ENCODE assay signal across 8 cellular contexts in genomic region chr20:59033093-59033492, GRCh38. TPM values are rescaled to one million over a fixed set of nuclear protein-coding genes. Genes with fewer than 3 reads are reported as not detected.
DNase-seq lines count a peak whose midpoint lies in the region; ATAC-seq and TF ChIP-seq lines count a peak whose summit lies in the region.

No MANE protein-coding gene starts in this region.

- peak overlapping the region; percentile 72 for H3K9ac ChIP-seq in SK-N-SH

- H3K4me2 ChIP-seq in SK-N-SH, result peak overlapping the region; percentile 90
- H3K4me2 ChIP-seq in hepatocyte, result peak overlapping the region; percentile 81

- no peaks in the 10 kb centered on the region for H3K9me3 Mint-ChIP-seq in activated B cell treated with CpG ODN at 0.5 μM for 24 hours
- H3K9me3 Mint-ChIP-seq in stimulated activated memory B cell treated with anti-CD40 and anti-IgM and Interleukin-4, amounts not matched to agents 10 μg/mL and 1 μg/mL and 100 μg/mL, for 72 hours, result no peaks in the 10 kb centered on the region

- POLR2A ChIA-PET in SK-N-SH (lab: Yijun Ruan, JAX), result interaction anchor here (1.0 to 1.5 kb wide), 2 partner anchors 9 to 422 kb away, joined by 4 to 10 read pairs; partner anchors contain the start of gene PRELID3B
- POLR2A ChIA-PET in activated B cell treated with CpG ODN at 0.5 μM for 24 hours (lab: Charles Lee), result interaction anchor here (1.1 to 4.4 kb wide), 20 partner anchors 9 to 381 kb away, joined by 3 to 89 read pairs (median 12); partner anchors contain the start of genes CTSZ, NELFCD, PRELID3B and STX16
- POLR2A ChIA-PET in GM10248 (lab: Yijun Ruan, JAX), result no interaction called here

- intact Hi-C loops in activated B cell treated with CpG ODN at 0.5 μM for 24 hours (cut with micrococcal nuclease), result loop anchor here (5.0 kb wide), 1 partner anchor 381 kb away; the partner anchor contains the start of gene STX16

- CTCF ChIA-PET in SK-N-SH (lab: Yijun Ruan, JAX), result interaction anchor here (0.7 to 3.8 kb wide), 7 partner anchors 8 to 463 kb away, joined by 3 to 17 read pairs (median 4); no protein-coding TSS in a partner anchor
- CTCF ChIA-PET in activated B cell treated with CpG ODN at 0.5 μM for 24 hours (lab: Charles Lee), result interaction anchor here (0.7 to 2.4 kb wide), 4 partner anchors 28 to 189 kb away, joined by 3 to 10 read pairs (median 4); partner anchors contain the start of gene GNAS
- CTCF ChIA-PET in GM10248 (lab: Yijun Ruan, JAX), result interaction anchor here (1.0 to 2.0 kb wide), 7 partner anchors 10 to 382 kb away, joined by 3 to 9 read pairs (median 3); partner anchors contain the start of genes PRELID3B and STX16

- H2AFZ ChIP-seq in SK-N-SH (ENCODE audit: low read depth) (peak overlapping the region; percentile 81), hepatocyte (no peak overlapping the region)

- peaks cover 83% of the 10 kb centered on the region for H3K36me3 Mint-ChIP-seq in activated B cell treated with CpG ODN at 0.5 μM for 24 hours (ENCODE audit: low read depth)
- peaks cover 52% of the 10 kb centered on the region for H3K36me3 Mint-ChIP-seq in stimulated activated memory B cell treated with anti-CD40 and anti-IgM and Interleukin-4, amounts not matched to agents 10 μg/mL and 1 μg/mL and 100 μg/mL, for 72 hours

- H3K27me3 ChIP-seq in SK-N-SH (ENCODE audit: insufficient read depth), result no peaks in the 10 kb centered on the region
- no peaks in the 10 kb centered on the region for H3K27me3 ChIP-seq in hepatocyte

- H3K4me1 ChIP-seq in SK-N-SH (ENCODE audit: control insufficient read depth in 1 of 2, insufficient read depth in 2 of 2, low read depth in 1 of 2, low read length in 1 of 2) (peaks cover 24 to 40% of the 10 kb centered on the region in 2 experiments; a peak in 3 of 4 replicates), hepatocyte (ENCODE audit: insufficient read depth) (peaks cover 27% of the 10 kb centered on the region)

- H3K36me3 ChIP-seq in SK-N-SH (replicated peaks in 1 of 2; ENCODE audit: control insufficient read depth in 1 of 2, insufficient read depth in 2 of 2, low read length in 1 of 2) (peaks cover 57 to 77% of the 10 kb centered on the region in 2 experiments), hepatocyte (replicated peaks; ENCODE audit: insufficient read depth, low read depth) (no peaks in the 10 kb centered on the region)

- peak overlapping the region; percentile 96 for H3K4me3 Mint-ChIP-seq in activated B cell treated with CpG ODN at 0.5 μM for 24 hours
- peak overlapping the region; percentile 98 for H3K4me3 Mint-ChIP-seq in stimulated activated memory B cell treated with anti-CD40 and anti-IgM and Interleukin-4, amounts not matched to agents 10 μg/mL and 1 μg/mL and 100 μg/mL, for 72 hours

- TF ChIP-seq CTCF in SK-N-SH (IDR thresholded peaks at IDR 0.05), result no peak
- TF ChIP-seq CTCF in activated B cell treated with CpG ODN at 0.5 μM for 24 hours (IDR thresholded peaks at IDR 0.05), result no peak
- TF ChIP-seq CTCF in hepatocyte (IDR thresholded peaks at IDR 0.05; ENCODE audit: poor library complexity), result no peak
- no peak for TF ChIP-seq CTCF in GM10248 (IDR thresholded peaks at IDR 0.05; ENCODE audit: control extremely low read depth, extremely low read depth, low read depth, missing control alignments)

- H3K27ac Mint-ChIP-seq in activated B cell treated with CpG ODN at 0.5 μM for 24 hours, result peak overlapping the region; percentile 94
- peak overlapping the region; percentile 96 for H3K27ac Mint-ChIP-seq in stimulated activated memory B cell treated with anti-CD40 and anti-IgM and Interleukin-4, amounts not matched to agents 10 μg/mL and 1 μg/mL and 100 μg/mL, for 72 hours

- H4K20me1 ChIP-seq in SK-N-SH (ENCODE audit: insufficient read depth), result peaks cover 12% of the 10 kb centered on the region
- peaks cover 6% of the 10 kb centered on the region for H4K20me1 ChIP-seq in hepatocyte (ENCODE audit: insufficient read depth, poor library complexity, severe bottlenecking)

- no peaks in the 10 kb centered on the region for H3K9me2 ChIP-seq in SK-N-SH
- no peaks in the 10 kb centered on the region for H3K9me2 ChIP-seq in hepatocyte (replicated peaks; ENCODE audit: insufficient read depth)

- ATAC-seq in SK-N-SH treated with all-trans-retinoic acid at 6 μM for 48 hours (no peak), activated B cell treated with CpG ODN at 0.5 μM for 24 hours (ENCODE audit: low read depth) (no peak)
- no peak for ATAC-seq in stimulated activated memory B cell treated with anti-CD40 and anti-IgM and Interleukin-4, amounts not matched to agents 10 μg/mL and 1 μg/mL and 100 μg/mL, for 72 hours

- TF ChIP-seq RAD21 in SK-N-SH (IDR thresholded peaks at IDR 0.05; ENCODE audit: low read length), result no peak

- peaks cover 43% of the 10 kb centered on the region for H3K4me1 Mint-ChIP-seq in activated B cell treated with CpG ODN at 0.5 μM for 24 hours
- H3K4me1 Mint-ChIP-seq in stimulated activated memory B cell treated with anti-CD40 and anti-IgM and Interleukin-4, amounts not matched to agents 10 μg/mL and 1 μg/mL and 100 μg/mL, for 72 hours, result peaks cover 27% of the 10 kb centered on the region

- H3K4me3 ChIP-seq in SK-N-SH (ENCODE audit: low read depth in 2 of 2, low read length in 1 of 2) (peak overlapping the region; percentile 78 to 91; a peak in 2 of 4 replicates), hepatocyte (no peak overlapping the region)

- peak overlapping the region; percentile 82 to 83 for H3K27ac ChIP-seq in SK-N-SH (ENCODE audit: low read depth in 2 of 2, low read length in 1 of 2)
- peak overlapping the region; percentile 84 for H3K27ac ChIP-seq in hepatocyte

- no peaks in the 10 kb centered on the region for H3K27me3 Mint-ChIP-seq in activated B cell treated with CpG ODN at 0.5 μM for 24 hours
- no peaks in the 10 kb centered on the region for H3K27me3 Mint-ChIP-seq in stimulated activated memory B cell treated with anti-CD40 and anti-IgM and Interleukin-4, amounts not matched to agents 10 μg/mL and 1 μg/mL and 100 μg/mL, for 72 hours

- 98% methylated on average over 1 of the region's 1 CpG for WGBS in SK-N-SH (ENCODE audit: low lambda C conversion rate)
- 92% methylated on average over 1 of the region's 1 CpG for WGBS in hepatocyte (ENCODE audit: low lambda C conversion rate, missing lambda C conversion rate)

- H3F3A ChIP-seq in SK-N-SH (replicated peaks; ENCODE audit: insufficient read depth), result peaks cover 25% of the 10 kb centered on the region

- no peaks in the 10 kb centered on the region for H3K9me3 ChIP-seq in SK-N-SH
- H3K9me3 ChIP-seq in hepatocyte (ENCODE audit: low read depth), result no peaks in the 10 kb centered on the region

- DNase-seq in SK-N-SH (no peak), activated B cell treated with CpG ODN at 0.5 μM for 24 hours (no peak), hepatocyte (ENCODE audit: low spot score) (no peak), SIG-M5 treated with dmso at 0.1 percent for 504 hours (lab: John Stamatoyannopoulos, UW; ENCODE audit: unreplicated experiment) (no peak), GM10248 (ENCODE audit: extremely low spot score) (no peak), NCI-H1105 (lab: John Stamatoyannopoulos, UW) (no peak)

- H3K79me2 ChIP-seq in SK-N-SH (ENCODE audit: insufficient read depth) (peaks cover 60% of the 10 kb centered on the region), hepatocyte (peaks cover 61% of the 10 kb centered on the region)

- no peak for TF ChIP-seq EP300 in SK-N-SH (IDR thresholded peaks at IDR 0.05; ENCODE audit: borderline replicate concordance in 1 of 2, low read depth in 1 of 2, low read length in 1 of 2)

TF ChIP-seq in SK-N-SH, 30 proteins besides CTCF, POLR2A, EP300 and RAD21 (continues in another document):
- TF ChIP-seq RXRA (IDR thresholded peaks at IDR 0.05; ENCODE audit: borderline replicate concordance, low read depth) (no peak), GABPA (IDR thresholded peaks at IDR 0.05; ENCODE audit: low read depth) (no peak), TCF12 (IDR thresholded peaks at IDR 0.05) (no peak), POLR2AphosphoS5 (IDR thresholded peaks at IDR 0.05; ENCODE audit: low read depth, low read length) (no peak), JUND (IDR thresholded peaks at IDR 0.05) (no peak), RFX5 (IDR thresholded peaks at IDR 0.05; ENCODE audit: low read length) (no peak)

TF ChIP-seq in SK-N-SH treated with all-trans-retinoic acid at 6 μM for 48 hours, 23 proteins besides CTCF, POLR2A, EP300 and RAD21 (continues in another document):
- no peak for TF ChIP-seq ZNF8 (CRISPR knock-in tag; IDR thresholded peaks at IDR 0.05)
- no peak for TF ChIP-seq TOX (CRISPR knock-in tag; IDR thresholded peaks at IDR 0.05; ENCODE audit: borderline replicate concordance)

RNA-seq across cellular contexts. Expression of gene ATP5F1E, which starts 1.0 kb away (rescaled TPM):
- polyA plus RNA-seq in SK-N-SH (2012; rRNA removed) (48.0 and 60.8 TPM in 2 replicates), hepatocyte (217 and 227 TPM in 2 replicates)
- polyA plus RNA-seq in SK-N-SH (2012; cell fraction: cytosol; rRNA removed), result 80.3 and 119 TPM in 2 replicates
- 15.0 and 17.5 TPM in 2 replicates for polyA plus RNA-seq in SK-N-SH (2012; cell fraction: nucleus; rRNA removed)
- total RNA-seq in activated B cell treated with CpG ODN at 0.5 μM for 24 hours (84.0 and 86.1 TPM in 2 replicates), hepatocyte (32.2 and 32.9 TPM in 2 replicates)

RNA-seq across cellular contexts. Expression of gene PRELID3B, which starts 9.5 kb away (rescaled TPM):
- polyA plus RNA-seq in SK-N-SH (2012; rRNA removed) (20.9 and 27.4 TPM in 2 replicates), hepatocyte (33.0 and 38.2 TPM in 2 replicates)
- polyA plus RNA-seq in SK-N-SH (2012; cell fraction: cytosol; rRNA removed), result 38.1 and 58.8 TPM in 2 replicates
- 6.0 and 10.8 TPM in 2 replicates for polyA plus RNA-seq in SK-N-SH (2012; cell fraction: nucleus; rRNA removed)
- total RNA-seq in activated B cell treated with CpG ODN at 0.5 μM for 24 hours (54.2 and 58.4 TPM in 2 replicates), hepatocyte (70.3 and 75.7 TPM in 2 replicates)

RNA-seq across cellular contexts. Expression of gene TUBB1, which starts 13.9 kb away (rescaled TPM):
- polyA plus RNA-seq in SK-N-SH (2012; rRNA removed) (0.02 TPM in 1 of 2 replicates, not detected in the other), hepatocyte (0.05 TPM in 1 of 2 replicates, not detected in the other)
- not detected in 2 replicates for polyA plus RNA-seq in SK-N-SH (2012; cell fraction: cytosol; rRNA removed)
- polyA plus RNA-seq in SK-N-SH (2012; cell fraction: nucleus; rRNA removed), result 0.01 TPM in 1 of 2 replicates, not detected in the other
- total RNA-seq in activated B cell treated with CpG ODN at 0.5 μM for 24 hours (0.05 and 0.09 TPM in 2 replicates), hepatocyte (0.04 and 0.10 TPM in 2 replicates)

RNA-seq across cellular contexts. Expression of gene CTSZ, which starts 26.0 kb away (rescaled TPM):
- 0.03 and 0.05 TPM in 2 replicates for polyA plus RNA-seq in SK-N-SH (2012; rRNA removed)
- 0.03 and 0.09 TPM in 2 replicates for polyA plus RNA-seq in SK-N-SH (2012; cell fraction: cytosol; rRNA removed)
- not detected in 2 replicates for polyA plus RNA-seq in SK-N-SH (2012; cell fraction: nucleus; rRNA removed)
- total RNA-seq in activated B cell treated with CpG ODN at 0.5 μM for 24 hours, result 262 and 278 TPM in 2 replicates
- 123 and 161 TPM in 2 replicates for total RNA-seq in hepatocyte
- 5.0 and 7.1 TPM in 2 replicates for polyA plus RNA-seq in hepatocyte

RNA-seq across cellular contexts. Expression of gene NELFCD, which starts 52.0 kb away (rescaled TPM):
- 90.0 and 94.8 TPM in 2 replicates for polyA plus RNA-seq in SK-N-SH (2012; rRNA removed)
- polyA plus RNA-seq in SK-N-SH (2012; cell fraction: cytosol; rRNA removed), result 73.2 and 84.8 TPM in 2 replicates
- polyA plus RNA-seq in SK-N-SH (2012; cell fraction: nucleus; rRNA removed), result 233 and 267 TPM in 2 replicates
- total RNA-seq in activated B cell treated with CpG ODN at 0.5 μM for 24 hours, result 97.2 and 107 TPM in 2 replicates
- total RNA-seq in hepatocyte, result 41.7 and 48.3 TPM in 2 replicates
- polyA plus RNA-seq in hepatocyte, result 64.0 and 77.7 TPM in 2 replicates
